Comparison of ENCODE assay signal across 19 cellular contexts in genomic region chrX:5080812-5081211, GRCh38.
DNase-seq lines count a peak whose midpoint lies in the region; ATAC-seq, FAIRE-seq and TF ChIP-seq lines count a peak whose summit lies in the region.
"Had no signal": no experiment of that assay in that cellular context is flagged by ENCODE, and none has a peak within 500 bp of the region (broad histone marks: within the 10 kb centered on the region; RNA-seq: fewer than 3 reads in every experiment).

No MANE protein-coding gene starts in this region.

- intact Hi-C loops in PC-3 (cut with micrococcal nuclease): no loop called here
- intact Hi-C loops in Right ventricle myocardium inferior (cut with DNase I): no loop called here

- no peaks in the 10 kb centered on the region for H3K27me3 ChIP-seq in PC-3 (ENCODE audit: low read length)
- no peaks in the 10 kb centered on the region for H3K27me3 ChIP-seq in bronchial epithelial cell (ENCODE audit: control insufficient read depth, insufficient read depth, low read length)
- H3K27me3 ChIP-seq: BLaER1 treated with 17β-estradiol and CSF1 and Interleukin-3, amounts not matched to agents 10 nM and 100 nM had no signal

- H3K36me3 Mint-ChIP-seq in activated T-helper 17 cell treated with anti-CD3 and anti-CD28 coated beads, Interleukin-2, amount 50 U/mL, for 72 hours (ENCODE audit: low read depth): no peaks in the 10 kb centered on the region
- H3K36me3 Mint-ChIP-seq: CD8-positive, alpha-beta memory T cell had no signal

- H2AFZ ChIP-seq in PC-3 (ENCODE audit: low read length): no peak overlapping the region
- H2AFZ ChIP-seq: GM23248 had no signal

- FAIRE-seq in bronchial epithelial cell (lab: Jason Lieb, UNC): no peak
- FAIRE-seq: D721Med, G401.6, GM12892, GM18507 had no signal

- H3K9me3 Mint-ChIP-seq in activated T-helper 17 cell treated with anti-CD3 and anti-CD28 coated beads, Interleukin-2, amount 50 U/mL, for 72 hours: peaks cover 3% of the 10 kb centered on the region

- no peaks in the 10 kb centered on the region for H3K9me3 ChIP-seq in PC-3 (ENCODE audit: low read length)
- H3K9me3 ChIP-seq: Caco-2, HAP-1 had no signal

- H3K4me1 Mint-ChIP-seq in activated T-helper 17 cell treated with anti-CD3 and anti-CD28 coated beads, Interleukin-2, amount 50 U/mL, for 72 hours: no peaks in the 10 kb centered on the region
- H3K4me1 Mint-ChIP-seq: B cell; CD4-positive, CD25-positive, alpha-beta regulatory T cell; CD8-positive, alpha-beta memory T cell had no signal

- no peaks in the 10 kb centered on the region for H3K79me2 ChIP-seq in PC-3 (ENCODE audit: low read length)

- no TSS peak for BruUV-seq in PC-3 (replicated peaks; lab: Mats Ljungman, UMichigan)

- CTCF ChIA-PET in PC-3 (lab: Charles Lee): no interaction called here

- H3K4me3 Mint-ChIP-seq in activated T-helper 17 cell treated with anti-CD3 and anti-CD28 coated beads, Interleukin-2, amount 50 U/mL, for 72 hours: no peak overlapping the region
- H3K4me3 Mint-ChIP-seq: B cell; CD4-positive, CD25-positive, alpha-beta regulatory T cell; CD8-positive, alpha-beta memory T cell had no signal

- H3K27ac ChIP-seq in PC-3 (ENCODE audit: low read length): no peak overlapping the region
- H3K27ac ChIP-seq: GM23248, KMS-11 had no signal

- H3K27ac Mint-ChIP-seq in activated T-helper 17 cell treated with anti-CD3 and anti-CD28 coated beads, Interleukin-2, amount 50 U/mL, for 72 hours: no peak overlapping the region
- H3K27ac Mint-ChIP-seq: B cell; CD4-positive, CD25-positive, alpha-beta regulatory T cell had no signal

- no peak overlapping the region for H3K4me2 ChIP-seq in PC-3 (ENCODE audit: low read length)
- H3K4me2 ChIP-seq: KMS-11 had no signal

- POLR2A ChIA-PET in PC-3 (lab: Charles Lee; ENCODE audit: unreplicated experiment): no interaction called here

- no peaks in the 10 kb centered on the region for H3K27me3 Mint-ChIP-seq in activated T-helper 17 cell treated with anti-CD3 and anti-CD28 coated beads, Interleukin-2, amount 50 U/mL, for 72 hours
- H3K27me3 Mint-ChIP-seq: B cell; CD4-positive, CD25-positive, alpha-beta regulatory T cell; CD8-positive, alpha-beta memory T cell had no signal

- DNase-seq in COLO829 (ENCODE audit: low spot score) (peak; percentile 6), PC-3 (peak; percentile 5), bronchial epithelial cell (ENCODE audit: low read depth) (peak; percentile 29), pons (ENCODE audit: low spot score) (no peak), Right ventricle myocardium inferior (ENCODE audit: missing footprints) (no peak)
- DNase-seq: Caco-2; CD4-positive, CD25-positive, alpha-beta regulatory T cell; CD8-positive, alpha-beta memory T cell; GM23248 had no signal

- no peaks in the 10 kb centered on the region for H3F3A ChIP-seq in PC-3 (ENCODE audit: low read length, unreplicated experiment)

- H3K4me3 ChIP-seq in PC-3 (ENCODE audit: low read length) (no peak overlapping the region), bronchial epithelial cell (ENCODE audit: low read depth, low read length) (no peak overlapping the region)
- H3K4me3 ChIP-seq: BLaER1 treated with 17β-estradiol and CSF1 and Interleukin-3, amounts not matched to agents 10 nM and 100 nM; GM23248; HAP-1 had no signal

- H3K36me3 ChIP-seq in PC-3 (ENCODE audit: low read depth, low read length) (no peaks in the 10 kb centered on the region), bronchial epithelial cell (ENCODE audit: control insufficient read depth, insufficient read depth, low read length) (no peaks in the 10 kb centered on the region)
- H3K36me3 ChIP-seq: BLaER1 treated with 17β-estradiol and CSF1 and Interleukin-3, amounts not matched to agents 10 nM and 100 nM; HAP-1 had no signal

- H3K9ac ChIP-seq in PC-3 (ENCODE audit: low read length): no peak overlapping the region
- H3K9ac ChIP-seq: BLaER1 treated with 17β-estradiol and CSF1 and Interleukin-3, amounts not matched to agents 10 nM and 100 nM; GM23248; KMS-11 had no signal

- ATAC-seq in PC-3 (peak; percentile 55), HG03354 (IDR thresholded peaks at IDR 0.05; ENCODE audit: poor library complexity, severe bottlenecking, unreplicated experiment) (no peak), Right ventricle myocardium inferior (no peak)
- no peak for ATAC-seq in activated T-helper 17 cell treated with anti-CD3 and anti-CD28 coated beads, Interleukin-2, amount 50 U/mL, for 72 hours (replicated peaks)

- no peaks in the 10 kb centered on the region for H4K20me1 ChIP-seq in PC-3 (ENCODE audit: low read length)
- H4K20me1 ChIP-seq: BLaER1 treated with 17β-estradiol and CSF1 and Interleukin-3, amounts not matched to agents 10 nM and 100 nM had no signal

- TF ChIP-seq CTCF in PC-3 (conservative IDR thresholded peaks at IDR 0.05; ENCODE audit: low read depth, low read length) (no peak), bronchial epithelial cell (IDR thresholded peaks at IDR 0.05; ENCODE audit: insufficient read depth, low read length, severe bottlenecking) (no peak)

- no peaks in the 10 kb centered on the region for H3K9me2 ChIP-seq in PC-3 (replicated peaks; ENCODE audit: low read length)

- H3K4me1 ChIP-seq in PC-3 (ENCODE audit: insufficient read depth, low read length): peaks cover 6% of the 10 kb centered on the region; the same call in 1 of the 2 replicates
- H3K4me1 ChIP-seq: Caco-2, HAP-1 had no signal

Comparison
In these comparisons a context has a peak if more than half of its experiments do, and no peak if none do; other contexts are left out.
1. DNase-seq: peak in COLO829 (single experiment), PC-3 (single experiment) and bronchial epithelial cell (single experiment); none in pons (single experiment) and Right ventricle myocardium inferior (single experiment).